ENCODE assay signal across 1 cellular context in the genomic region with DNA sequence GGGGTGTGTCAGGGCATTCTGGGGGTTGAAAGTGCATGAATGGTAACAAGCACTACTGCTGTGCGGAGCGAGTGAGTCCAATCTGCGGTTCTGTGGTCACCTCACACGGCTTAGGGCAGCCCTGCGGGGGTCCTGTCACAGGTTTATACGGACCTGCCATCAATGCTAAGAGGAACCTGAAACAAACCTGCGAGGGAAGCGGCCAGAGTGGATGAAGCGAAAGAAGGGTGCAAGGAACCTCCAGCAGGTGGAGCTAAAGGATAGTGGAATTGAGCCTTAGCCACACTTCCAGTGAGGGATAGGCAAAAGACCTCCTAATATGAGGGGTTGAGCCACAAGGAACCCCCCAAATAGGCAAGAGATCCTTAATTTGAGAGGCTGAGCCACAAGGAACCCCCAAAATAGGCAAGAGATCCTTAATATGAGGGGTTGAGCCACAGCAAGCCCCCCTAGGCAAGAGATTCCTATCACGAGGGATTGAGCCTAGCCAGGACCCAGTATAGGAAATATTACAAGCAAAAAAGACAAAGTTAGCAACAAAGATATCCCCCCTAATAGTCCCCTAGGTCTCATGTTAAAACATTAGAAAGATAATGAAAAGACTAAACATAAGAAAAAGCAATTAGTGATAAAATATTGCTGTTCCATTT.
TF ChIP-seq lines count a peak whose summit lies in the region.

No MANE protein-coding gene starts in this region.

TF ChIP-seq in IMR-90, 13 proteins besides CTCF, POLR2A, EP300 and RAD21:
- TF ChIP-seq FOS (IDR thresholded peaks at IDR 0.05; ENCODE audit: low read depth, low read length) (no peak), RFX5 (IDR thresholded peaks at IDR 0.05; ENCODE audit: low read depth, low read length) (no peak), SMC3 (IDR thresholded peaks at IDR 0.05; ENCODE audit: low read depth, low read length) (peak; percentile 65), BHLHE40 (IDR thresholded peaks at IDR 0.05; ENCODE audit: low read depth, low read length) (no peak)
TF ChIP-seq in IMR-90: peak in this region for 1.
